Comparison of ENCODE assay signal across 1 cellular context in the genomic region with DNA sequence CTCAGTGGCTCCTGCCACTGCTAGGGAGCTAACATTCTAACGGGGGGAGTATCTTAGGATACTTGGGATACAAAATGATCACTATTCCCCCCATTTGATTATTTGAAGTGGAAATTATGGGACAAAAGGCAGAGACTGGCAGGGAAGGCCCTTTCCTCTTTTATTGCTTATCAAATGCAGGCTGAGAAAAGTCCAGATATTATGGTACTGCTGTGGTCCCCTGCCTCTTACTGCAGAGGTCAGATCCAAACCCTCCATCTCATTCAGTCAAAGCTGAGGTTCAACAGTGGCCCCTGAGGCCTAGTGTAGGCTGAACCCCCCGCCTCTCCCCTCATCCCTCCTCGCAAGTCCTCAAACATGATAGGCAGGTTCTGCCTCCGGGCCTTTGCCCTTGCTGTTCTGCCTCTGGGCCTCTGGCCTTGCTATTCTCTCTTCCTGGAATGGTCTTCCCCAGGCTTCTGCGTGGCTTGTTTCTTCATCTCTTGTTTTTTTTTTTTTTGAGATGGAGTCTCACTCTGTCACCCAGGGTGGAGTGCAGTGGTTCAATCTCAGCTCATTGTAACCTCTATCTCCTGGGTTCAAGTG.
TF ChIP-seq lines count a peak whose summit lies in the region.

No MANE protein-coding gene starts in this region.

TF ChIP-seq in HEK293, 187 proteins besides CTCF, POLR2A, EP300 and RAD21:
- TF ChIP-seq, protein P1, sequence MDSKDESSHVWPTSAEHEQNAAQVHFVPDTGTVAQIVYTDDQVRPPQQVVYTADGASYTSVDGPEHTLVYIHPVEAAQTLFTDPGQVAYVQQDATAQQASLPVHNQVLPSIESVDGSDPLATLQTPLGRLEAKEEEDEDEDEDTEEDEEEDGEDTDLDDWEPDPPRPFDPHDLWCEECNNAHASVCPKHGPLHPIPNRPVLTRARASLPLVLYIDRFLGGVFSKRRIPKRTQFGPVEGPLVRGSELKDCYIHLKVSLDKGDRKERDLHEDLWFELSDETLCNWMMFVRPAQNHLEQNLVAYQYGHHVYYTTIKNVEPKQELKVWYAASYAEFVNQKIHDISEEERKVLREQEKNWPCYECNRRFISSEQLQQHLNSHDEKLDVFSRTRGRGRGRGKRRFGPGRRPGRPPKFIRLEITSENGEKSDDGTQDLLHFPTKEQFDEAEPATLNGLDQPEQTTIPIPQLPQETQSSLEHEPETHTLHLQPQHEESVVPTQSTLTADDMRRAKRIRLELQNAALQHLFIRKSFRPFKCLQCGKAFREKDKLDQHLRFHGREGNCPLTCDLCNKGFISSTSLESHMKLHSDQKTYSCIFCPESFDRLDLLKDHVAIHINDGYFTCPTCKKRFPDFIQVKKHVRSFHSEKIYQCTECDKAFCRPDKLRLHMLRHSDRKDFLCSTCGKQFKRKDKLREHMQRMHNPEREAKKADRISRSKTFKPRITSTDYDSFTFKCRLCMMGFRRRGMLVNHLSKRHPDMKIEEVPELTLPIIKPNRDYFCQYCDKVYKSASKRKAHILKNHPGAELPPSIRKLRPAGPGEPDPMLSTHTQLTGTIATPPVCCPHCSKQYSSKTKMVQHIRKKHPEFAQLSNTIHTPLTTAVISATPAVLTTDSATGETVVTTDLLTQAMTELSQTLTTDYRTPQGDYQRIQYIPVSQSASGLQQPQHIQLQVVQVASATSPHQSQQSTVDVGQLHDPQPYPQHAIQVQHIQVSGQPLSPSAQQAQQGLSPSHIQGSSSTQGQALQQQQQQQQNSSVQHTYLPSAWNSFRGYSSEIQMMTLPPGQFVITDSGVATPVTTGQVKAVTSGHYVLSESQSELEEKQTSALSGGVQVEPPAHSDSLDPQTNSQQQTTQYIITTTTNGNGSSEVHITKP (tag by site-specific recombination; IDR thresholded peaks at IDR 0.05): peak; percentile 95
- no peak for TF ChIP-seq ZNF146 (tag by site-specific recombination; IDR thresholded peaks at IDR 0.05)
- TF ChIP-seq, protein P2, sequence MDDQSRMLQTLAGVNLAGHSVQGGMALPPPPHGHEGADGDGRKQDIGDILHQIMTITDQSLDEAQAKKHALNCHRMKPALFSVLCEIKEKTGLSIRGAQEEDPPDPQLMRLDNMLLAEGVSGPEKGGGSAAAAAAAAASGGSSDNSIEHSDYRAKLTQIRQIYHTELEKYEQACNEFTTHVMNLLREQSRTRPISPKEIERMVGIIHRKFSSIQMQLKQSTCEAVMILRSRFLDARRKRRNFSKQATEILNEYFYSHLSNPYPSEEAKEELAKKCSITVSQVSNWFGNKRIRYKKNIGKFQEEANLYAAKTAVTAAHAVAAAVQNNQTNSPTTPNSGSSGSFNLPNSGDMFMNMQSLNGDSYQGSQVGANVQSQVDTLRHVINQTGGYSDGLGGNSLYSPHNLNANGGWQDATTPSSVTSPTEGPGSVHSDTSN (CRISPR knock-in tag; IDR thresholded peaks at IDR 0.05): no peak
- TF ChIP-seq ZNF623 (tag by site-specific recombination; IDR thresholded peaks at IDR 0.05): peak; percentile 28; the same call in 1 of the 2 replicates
- TF ChIP-seq ZNF677 (tag by site-specific recombination; IDR thresholded peaks at IDR 0.05): no peak
- TF ChIP-seq, protein P3, sequence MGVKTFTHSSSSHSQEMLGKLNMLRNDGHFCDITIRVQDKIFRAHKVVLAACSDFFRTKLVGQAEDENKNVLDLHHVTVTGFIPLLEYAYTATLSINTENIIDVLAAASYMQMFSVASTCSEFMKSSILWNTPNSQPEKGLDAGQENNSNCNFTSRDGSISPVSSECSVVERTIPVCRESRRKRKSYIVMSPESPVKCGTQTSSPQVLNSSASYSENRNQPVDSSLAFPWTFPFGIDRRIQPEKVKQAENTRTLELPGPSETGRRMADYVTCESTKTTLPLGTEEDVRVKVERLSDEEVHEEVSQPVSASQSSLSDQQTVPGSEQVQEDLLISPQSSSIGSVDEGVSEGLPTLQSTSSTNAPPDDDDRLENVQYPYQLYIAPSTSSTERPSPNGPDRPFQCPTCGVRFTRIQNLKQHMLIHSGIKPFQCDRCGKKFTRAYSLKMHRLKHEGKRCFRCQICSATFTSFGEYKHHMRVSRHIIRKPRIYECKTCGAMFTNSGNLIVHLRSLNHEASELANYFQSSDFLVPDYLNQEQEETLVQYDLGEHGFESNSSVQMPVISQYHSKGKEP (tag by site-specific recombination; IDR thresholded peaks at IDR 0.05): no peak
- no peak for TF ChIP-seq IKZF3 (tag by site-specific recombination; IDR thresholded peaks at IDR 0.05)
- TF ChIP-seq TRIM28 (IDR thresholded peaks at IDR 0.05; ENCODE audit: borderline replicate concordance, low read length): no peak
- TF ChIP-seq, protein P4, sequence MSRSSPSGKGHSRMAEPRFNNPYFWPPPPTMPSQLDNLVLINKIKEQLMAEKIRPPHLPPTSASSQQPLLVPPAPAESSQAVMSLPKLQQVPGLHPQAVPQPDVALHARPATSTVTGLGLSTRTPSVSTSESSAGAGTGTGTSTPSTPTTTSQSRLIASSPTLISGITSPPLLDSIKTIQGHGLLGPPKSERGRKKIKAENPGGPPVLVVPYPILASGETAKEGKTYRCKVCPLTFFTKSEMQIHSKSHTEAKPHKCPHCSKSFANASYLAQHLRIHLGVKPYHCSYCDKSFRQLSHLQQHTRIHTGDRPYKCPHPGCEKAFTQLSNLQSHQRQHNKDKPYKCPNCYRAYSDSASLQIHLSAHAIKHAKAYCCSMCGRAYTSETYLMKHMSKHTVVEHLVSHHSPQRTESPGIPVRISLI (tag by site-specific recombination; IDR thresholded peaks at IDR 0.05): no peak
